ENCODE assay signal across 22 cellular contexts in the genomic region with DNA sequence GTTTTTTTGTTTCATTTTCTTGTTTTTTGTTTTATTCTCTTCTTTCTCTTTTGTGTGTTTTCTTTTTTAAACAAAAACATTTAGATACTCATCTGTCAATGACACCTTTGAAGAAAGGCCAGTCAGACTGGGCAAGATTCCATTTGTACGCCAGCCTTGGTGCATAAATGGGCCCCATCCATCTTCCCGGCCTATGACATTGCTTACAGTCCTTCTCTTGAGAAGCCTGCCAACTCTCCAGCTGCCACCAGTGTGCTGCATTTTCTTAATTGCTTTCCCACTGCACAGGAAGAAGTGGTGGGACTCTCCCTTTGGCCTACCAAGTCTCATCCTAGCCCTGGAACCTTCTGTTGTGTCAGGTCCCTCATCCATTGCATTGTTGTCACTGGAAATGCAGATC. TPM values are rescaled to one million over a fixed set of nuclear protein-coding genes. Genes with fewer than 3 reads are reported as not detected.
"Had no signal": no experiment of that assay in that cellular context is flagged by ENCODE, and none has a peak within 500 bp of the region (broad histone marks: within the 10 kb centered on the region; RNA-seq: fewer than 3 reads in every experiment).

No MANE protein-coding gene starts in this region.

- ATAC-seq: stimulated activated effector memory CD8-positive, alpha-beta T cell treated with anti-CD3 and anti-CD28 coated beads, Interleukin-12 subunit alpha, Interleukin-12 subunit beta, amount 100 ng/mL, for 72 hours had no signal

- H3K36me3 ChIP-seq: neural progenitor cell, sigmoid colon had no signal

- H3K4me3 ChIP-seq: dorsolateral prefrontal cortex, neural progenitor cell, sigmoid colon, thoracic aorta had no signal

- H3K4me1 Mint-ChIP-seq: activated CD4-positive, alpha-beta T cell treated with anti-CD3 and anti-CD28 coated beads, Interleukin-2, amount 10 ng/mL, durations not matched to agents 7 days and 5 days; naive B cell; stimulated activated effector memory CD8-positive, alpha-beta T cell treated with anti-CD3 and anti-CD28 coated beads, Interleukin-12 subunit alpha, Interleukin-12 subunit beta, amount 100 ng/mL, for 72 hours had no signal

- H3K27me3 ChIP-seq: dorsolateral prefrontal cortex, neural progenitor cell, sigmoid colon had no signal

- H3K9me3 Mint-ChIP-seq: activated CD4-positive, alpha-beta T cell treated with anti-CD3 and anti-CD28 coated beads, Interleukin-2, amount 10 ng/mL, durations not matched to agents 7 days and 5 days; neural progenitor cell had no signal

- H3K9ac ChIP-seq: neural progenitor cell had no signal

- H3K27ac Mint-ChIP-seq: activated CD4-positive, alpha-beta T cell treated with anti-CD3 and anti-CD28 coated beads, Interleukin-2, amount 10 ng/mL, durations not matched to agents 7 days and 5 days; naive B cell; neural progenitor cell; stimulated activated effector memory CD8-positive, alpha-beta T cell treated with anti-CD3 and anti-CD28 coated beads, Interleukin-12 subunit alpha, Interleukin-12 subunit beta, amount 100 ng/mL, for 72 hours had no signal

- H2AFZ ChIP-seq: neural progenitor cell had no signal

- H3K27ac ChIP-seq: dorsolateral prefrontal cortex, neural progenitor cell, thoracic aorta had no signal

- H3K4me2 ChIP-seq: neural progenitor cell had no signal

- H3K36me3 Mint-ChIP-seq: naive B cell; neural progenitor cell; stimulated activated effector memory CD8-positive, alpha-beta T cell treated with anti-CD3 and anti-CD28 coated beads, Interleukin-12 subunit alpha, Interleukin-12 subunit beta, amount 100 ng/mL, for 72 hours had no signal

- H3K27me3 Mint-ChIP-seq: activated CD4-positive, alpha-beta T cell treated with anti-CD3 and anti-CD28 coated beads, Interleukin-2, amount 10 ng/mL, durations not matched to agents 7 days and 5 days; naive B cell had no signal

- DNase-seq: activated CD4-positive, alpha-beta T cell treated with anti-CD3 and anti-CD28 coated beads, Interleukin-2, amount 10 ng/mL, durations not matched to agents 7 days and 5 days; activated CD4-positive, CD25-positive, alpha-beta regulatory T cell; activated CD8-positive, alpha-beta memory T cell treated with anti-CD3 and anti-CD28 coated beads, Interleukin-2, amount 50 U/mL, for 48 hours; activated naive CD4-positive, alpha-beta T cell; aorta; dorsolateral prefrontal cortex; erythroblast; kidney glomerular epithelial cell; midbrain; naive B cell; sigmoid colon; stimulated activated CD4-positive, alpha-beta T cell treated with anti-CD3 and anti-CD28 coated beads, Interleukin-12 subunit alpha, Interleukin-12 subunit beta, amount 100 ng/mL, for 4 hours; stimulated activated CD4-positive, alpha-beta T cell treated with anti-CD3 and anti-CD28 coated beads, Interleukin-2, amount 100 ng/mL, for 24 hours; SW 1271 had no signal

- H3K9me3 ChIP-seq: sigmoid colon, thoracic aorta had no signal

- H3K4me3 Mint-ChIP-seq: activated CD4-positive, alpha-beta T cell treated with anti-CD3 and anti-CD28 coated beads, Interleukin-2, amount 10 ng/mL, durations not matched to agents 7 days and 5 days; naive B cell; neural progenitor cell; stimulated activated effector memory CD8-positive, alpha-beta T cell treated with anti-CD3 and anti-CD28 coated beads, Interleukin-12 subunit alpha, Interleukin-12 subunit beta, amount 100 ng/mL, for 72 hours had no signal

RNA-seq across cellular contexts. Expression of a gene that starts 25.6 kb away (rescaled TPM):
- total RNA-seq: activated CD4-positive, alpha-beta T cell treated with anti-CD3 and anti-CD28 coated beads, Interleukin-2, amount 10 ng/mL, durations not matched to agents 7 days and 5 days; aorta; bronchial epithelial cell; lower leg skin; osteocyte; sigmoid colon; T-helper 2 cell treated with Interferon-gamma antibody and Interleukin-4, amounts not matched to agents 100 ng/mL and 5 ng/mL, for 36 hours; thoracic aorta had no signal
- polyA plus RNA-seq: aorta, sigmoid colon, urinary bladder had no signal
